ENCODE assay signal across 1 cellular context in the genomic region with DNA sequence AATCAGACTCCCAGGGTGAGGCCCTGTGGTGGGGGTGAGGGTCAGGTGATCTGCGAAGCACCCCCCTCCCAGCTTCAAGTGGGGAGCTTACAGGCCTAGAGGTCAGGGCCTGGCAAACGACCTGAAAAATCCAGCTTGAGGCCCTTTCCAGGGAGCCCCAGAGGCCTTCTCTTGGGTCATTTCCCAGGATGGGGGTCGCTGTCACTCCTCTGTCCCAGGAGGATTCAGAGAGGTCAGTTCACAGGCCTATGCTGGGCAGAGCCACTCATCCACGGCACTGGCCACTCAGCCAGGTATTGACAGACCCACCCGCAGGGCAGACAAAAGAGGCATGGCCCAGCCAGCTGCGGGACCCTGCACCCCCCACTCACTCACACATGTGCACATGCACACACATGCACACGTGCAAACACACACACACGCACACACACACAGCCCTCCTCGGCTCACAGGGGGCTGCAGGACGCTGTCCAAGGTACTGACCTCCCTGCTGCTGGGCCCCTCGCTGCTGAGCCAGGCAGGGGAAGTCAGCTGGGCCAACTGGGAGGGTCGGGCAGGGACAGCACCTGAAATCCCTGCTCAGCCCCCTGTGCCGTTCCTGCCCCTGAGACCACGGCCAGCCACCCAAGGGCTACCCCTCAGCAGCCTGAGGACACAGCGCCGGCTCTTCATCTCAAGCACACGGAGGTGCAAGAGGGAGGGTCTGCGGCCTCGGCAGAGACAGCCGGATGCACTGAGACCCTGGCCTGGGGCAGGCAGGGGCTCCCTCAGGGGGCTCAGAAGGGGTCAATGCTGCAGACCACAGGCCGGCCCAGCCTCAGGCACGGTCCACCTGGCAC.
TF ChIP-seq lines count a peak whose summit lies in the region.

No MANE protein-coding gene starts in this region.

TF ChIP-seq in WTC11, 78 proteins besides CTCF, POLR2A, EP300 and RAD21 (continued from another document):
- TF ChIP-seq, protein P1, sequence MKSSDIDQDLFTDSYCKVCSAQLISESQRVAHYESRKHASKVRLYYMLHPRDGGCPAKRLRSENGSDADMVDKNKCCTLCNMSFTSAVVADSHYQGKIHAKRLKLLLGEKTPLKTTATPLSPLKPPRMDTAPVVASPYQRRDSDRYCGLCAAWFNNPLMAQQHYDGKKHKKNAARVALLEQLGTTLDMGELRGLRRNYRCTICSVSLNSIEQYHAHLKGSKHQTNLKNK (CRISPR knock-in tag; IDR thresholded peaks at IDR 0.05) = no peak
- no peak for TF ChIP-seq ATF1 (CRISPR knock-in tag; IDR thresholded peaks at IDR 0.05)
- TF ChIP-seq NR3C1 (CRISPR knock-in tag; conservative IDR thresholded peaks at IDR 0.05; ENCODE audit: low read depth) = peak; percentile 97
- TF ChIP-seq, protein P2, sequence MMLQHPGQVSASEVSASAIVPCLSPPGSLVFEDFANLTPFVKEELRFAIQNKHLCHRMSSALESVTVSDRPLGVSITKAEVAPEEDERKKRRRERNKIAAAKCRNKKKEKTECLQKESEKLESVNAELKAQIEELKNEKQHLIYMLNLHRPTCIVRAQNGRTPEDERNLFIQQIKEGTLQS (CRISPR knock-in tag; conservative IDR thresholded peaks at IDR 0.05) = no peak; the same call in 1 of the 2 replicates
- TF ChIP-seq, protein P3, sequence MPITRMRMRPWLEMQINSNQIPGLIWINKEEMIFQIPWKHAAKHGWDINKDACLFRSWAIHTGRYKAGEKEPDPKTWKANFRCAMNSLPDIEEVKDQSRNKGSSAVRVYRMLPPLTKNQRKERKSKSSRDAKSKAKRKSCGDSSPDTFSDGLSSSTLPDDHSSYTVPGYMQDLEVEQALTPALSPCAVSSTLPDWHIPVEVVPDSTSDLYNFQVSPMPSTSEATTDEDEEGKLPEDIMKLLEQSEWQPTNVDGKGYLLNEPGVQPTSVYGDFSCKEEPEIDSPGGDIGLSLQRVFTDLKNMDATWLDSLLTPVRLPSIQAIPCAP (CRISPR knock-in tag; IDR thresholded peaks at IDR 0.05) = peak; percentile 94
- peak; percentile 76 for TF ChIP-seq NR2C2 (CRISPR knock-in tag; IDR thresholded peaks at IDR 0.05)
- peak; percentile 91 for TF ChIP-seq ZNF219 (CRISPR knock-in tag; IDR thresholded peaks at IDR 0.05; ENCODE audit: borderline replicate concordance)
- peak; percentile 59; the same call in 1 of the 2 replicates for TF ChIP-seq ZNF121 (CRISPR knock-in tag; IDR thresholded peaks at IDR 0.05)
- TF ChIP-seq, protein P4, sequence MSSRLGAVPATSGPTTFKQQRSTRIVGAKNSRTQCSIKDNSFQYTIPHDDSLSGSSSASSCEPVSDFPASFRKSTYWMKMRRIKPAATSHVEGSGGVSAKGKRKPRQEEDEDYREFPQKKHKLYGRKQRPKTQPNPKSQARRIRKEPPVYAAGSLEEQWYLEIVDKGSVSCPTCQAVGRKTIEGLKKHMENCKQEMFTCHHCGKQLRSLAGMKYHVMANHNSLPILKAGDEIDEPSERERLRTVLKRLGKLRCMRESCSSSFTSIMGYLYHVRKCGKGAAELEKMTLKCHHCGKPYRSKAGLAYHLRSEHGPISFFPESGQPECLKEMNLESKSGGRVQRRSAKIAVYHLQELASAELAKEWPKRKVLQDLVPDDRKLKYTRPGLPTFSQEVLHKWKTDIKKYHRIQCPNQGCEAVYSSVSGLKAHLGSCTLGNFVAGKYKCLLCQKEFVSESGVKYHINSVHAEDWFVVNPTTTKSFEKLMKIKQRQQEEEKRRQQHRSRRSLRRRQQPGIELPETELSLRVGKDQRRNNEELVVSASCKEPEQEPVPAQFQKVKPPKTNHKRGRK (CRISPR knock-in tag; IDR thresholded peaks at IDR 0.05; ENCODE audit: borderline replicate concordance) = 0 out of 2 replicates have a peak, but pooled peaks have one; percentile 74
- TF ChIP-seq, protein P5, sequence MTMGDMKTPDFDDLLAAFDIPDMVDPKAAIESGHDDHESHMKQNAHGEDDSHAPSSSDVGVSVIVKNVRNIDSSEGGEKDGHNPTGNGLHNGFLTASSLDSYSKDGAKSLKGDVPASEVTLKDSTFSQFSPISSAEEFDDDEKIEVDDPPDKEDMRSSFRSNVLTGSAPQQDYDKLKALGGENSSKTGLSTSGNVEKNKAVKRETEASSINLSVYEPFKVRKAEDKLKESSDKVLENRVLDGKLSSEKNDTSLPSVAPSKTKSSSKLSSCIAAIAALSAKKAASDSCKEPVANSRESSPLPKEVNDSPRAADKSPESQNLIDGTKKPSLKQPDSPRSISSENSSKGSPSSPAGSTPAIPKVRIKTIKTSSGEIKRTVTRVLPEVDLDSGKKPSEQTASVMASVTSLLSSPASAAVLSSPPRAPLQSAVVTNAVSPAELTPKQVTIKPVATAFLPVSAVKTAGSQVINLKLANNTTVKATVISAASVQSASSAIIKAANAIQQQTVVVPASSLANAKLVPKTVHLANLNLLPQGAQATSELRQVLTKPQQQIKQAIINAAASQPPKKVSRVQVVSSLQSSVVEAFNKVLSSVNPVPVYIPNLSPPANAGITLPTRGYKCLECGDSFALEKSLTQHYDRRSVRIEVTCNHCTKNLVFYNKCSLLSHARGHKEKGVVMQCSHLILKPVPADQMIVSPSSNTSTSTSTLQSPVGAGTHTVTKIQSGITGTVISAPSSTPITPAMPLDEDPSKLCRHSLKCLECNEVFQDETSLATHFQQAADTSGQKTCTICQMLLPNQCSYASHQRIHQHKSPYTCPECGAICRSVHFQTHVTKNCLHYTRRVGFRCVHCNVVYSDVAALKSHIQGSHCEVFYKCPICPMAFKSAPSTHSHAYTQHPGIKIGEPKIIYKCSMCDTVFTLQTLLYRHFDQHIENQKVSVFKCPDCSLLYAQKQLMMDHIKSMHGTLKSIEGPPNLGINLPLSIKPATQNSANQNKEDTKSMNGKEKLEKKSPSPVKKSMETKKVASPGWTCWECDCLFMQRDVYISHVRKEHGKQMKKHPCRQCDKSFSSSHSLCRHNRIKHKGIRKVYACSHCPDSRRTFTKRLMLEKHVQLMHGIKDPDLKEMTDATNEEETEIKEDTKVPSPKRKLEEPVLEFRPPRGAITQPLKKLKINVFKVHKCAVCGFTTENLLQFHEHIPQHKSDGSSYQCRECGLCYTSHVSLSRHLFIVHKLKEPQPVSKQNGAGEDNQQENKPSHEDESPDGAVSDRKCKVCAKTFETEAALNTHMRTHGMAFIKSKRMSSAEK (CRISPR knock-in tag; IDR thresholded peaks at IDR 0.05; ENCODE audit: borderline replicate concordance) = no peak
- no peak for TF ChIP-seq HMGA2 (CRISPR knock-in tag; IDR thresholded peaks at IDR 0.05)
- no peak for TF ChIP-seq GRHL2 (CRISPR knock-in tag; IDR thresholded peaks at IDR 0.05; ENCODE audit: insufficient replicate concordance, severe bottlenecking)
- TF ChIP-seq, protein P6, sequence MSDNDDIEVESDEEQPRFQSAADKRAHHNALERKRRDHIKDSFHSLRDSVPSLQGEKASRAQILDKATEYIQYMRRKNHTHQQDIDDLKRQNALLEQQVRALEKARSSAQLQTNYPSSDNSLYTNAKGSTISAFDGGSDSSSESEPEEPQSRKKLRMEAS (CRISPR knock-in tag; IDR thresholded peaks at IDR 0.05) = peak; percentile 69; the same call in 1 of the 2 replicates
- peak; percentile 97 for TF ChIP-seq TCF7 (CRISPR knock-in tag; IDR thresholded peaks at IDR 0.05; ENCODE audit: low read depth)
- TF ChIP-seq TP53 (CRISPR knock-in tag; IDR thresholded peaks at IDR 0.05) = peak; percentile 95
- TF ChIP-seq KAT7 (CRISPR knock-in tag; IDR thresholded peaks at IDR 0.05; ENCODE audit: borderline replicate concordance) = peak; percentile 70; the same call in 1 of the 2 replicates
- no peak for TF ChIP-seq PRRX2 (CRISPR knock-in tag; IDR thresholded peaks at IDR 0.05)
- TF ChIP-seq MYBL2 (CRISPR knock-in tag; IDR thresholded peaks at IDR 0.05) = peak; percentile 91
- no peak for TF ChIP-seq GTF2I (CRISPR knock-in tag; conservative IDR thresholded peaks at IDR 0.05)
- TF ChIP-seq, protein P7, sequence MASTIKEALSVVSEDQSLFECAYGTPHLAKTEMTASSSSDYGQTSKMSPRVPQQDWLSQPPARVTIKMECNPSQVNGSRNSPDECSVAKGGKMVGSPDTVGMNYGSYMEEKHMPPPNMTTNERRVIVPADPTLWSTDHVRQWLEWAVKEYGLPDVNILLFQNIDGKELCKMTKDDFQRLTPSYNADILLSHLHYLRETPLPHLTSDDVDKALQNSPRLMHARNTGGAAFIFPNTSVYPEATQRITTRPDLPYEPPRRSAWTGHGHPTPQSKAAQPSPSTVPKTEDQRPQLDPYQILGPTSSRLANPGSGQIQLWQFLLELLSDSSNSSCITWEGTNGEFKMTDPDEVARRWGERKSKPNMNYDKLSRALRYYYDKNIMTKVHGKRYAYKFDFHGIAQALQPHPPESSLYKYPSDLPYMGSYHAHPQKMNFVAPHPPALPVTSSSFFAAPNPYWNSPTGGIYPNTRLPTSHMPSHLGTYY (CRISPR knock-in tag; IDR thresholded peaks at IDR 0.05) = no peak
- peak; percentile 96 for TF ChIP-seq ZNF232 (CRISPR knock-in tag; IDR thresholded peaks at IDR 0.05)
- TF ChIP-seq, protein P8, sequence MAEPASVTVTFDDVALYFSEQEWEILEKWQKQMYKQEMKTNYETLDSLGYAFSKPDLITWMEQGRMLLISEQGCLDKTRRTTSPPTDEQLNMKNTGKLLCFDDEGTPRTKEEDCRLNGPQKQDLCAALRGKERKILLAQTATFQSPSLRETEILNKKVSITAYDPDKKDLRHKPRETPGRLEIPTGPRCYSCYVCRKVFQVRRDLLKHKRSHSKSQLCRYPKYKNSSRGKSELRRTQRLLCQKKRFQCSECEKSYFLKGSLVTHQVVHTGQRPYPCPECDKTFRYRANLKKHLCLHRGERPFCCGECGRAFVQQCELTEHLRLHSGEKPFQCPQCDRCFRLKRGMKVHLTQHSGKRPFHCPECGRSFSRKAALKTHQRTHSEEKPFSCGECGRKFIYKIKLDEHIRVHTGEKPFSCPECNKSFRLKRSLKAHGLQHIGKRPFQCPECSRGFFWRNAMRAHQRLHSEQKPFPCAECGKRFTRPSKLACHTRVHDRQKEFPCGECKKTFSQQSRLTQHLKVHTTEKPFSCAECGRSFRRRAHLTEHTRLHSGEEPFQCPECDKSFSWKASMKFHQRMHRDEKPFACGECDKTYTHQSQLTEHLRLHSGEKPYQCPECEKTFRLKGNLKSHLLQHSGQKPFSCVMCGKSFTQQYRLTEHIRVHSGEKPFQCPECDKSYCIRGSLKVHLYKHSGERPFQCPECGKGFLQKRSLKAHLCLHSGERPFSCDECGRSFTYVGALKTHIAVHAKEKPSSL (CRISPR knock-in tag; conservative IDR thresholded peaks at IDR 0.05) = no peak
- TF ChIP-seq, protein P9, sequence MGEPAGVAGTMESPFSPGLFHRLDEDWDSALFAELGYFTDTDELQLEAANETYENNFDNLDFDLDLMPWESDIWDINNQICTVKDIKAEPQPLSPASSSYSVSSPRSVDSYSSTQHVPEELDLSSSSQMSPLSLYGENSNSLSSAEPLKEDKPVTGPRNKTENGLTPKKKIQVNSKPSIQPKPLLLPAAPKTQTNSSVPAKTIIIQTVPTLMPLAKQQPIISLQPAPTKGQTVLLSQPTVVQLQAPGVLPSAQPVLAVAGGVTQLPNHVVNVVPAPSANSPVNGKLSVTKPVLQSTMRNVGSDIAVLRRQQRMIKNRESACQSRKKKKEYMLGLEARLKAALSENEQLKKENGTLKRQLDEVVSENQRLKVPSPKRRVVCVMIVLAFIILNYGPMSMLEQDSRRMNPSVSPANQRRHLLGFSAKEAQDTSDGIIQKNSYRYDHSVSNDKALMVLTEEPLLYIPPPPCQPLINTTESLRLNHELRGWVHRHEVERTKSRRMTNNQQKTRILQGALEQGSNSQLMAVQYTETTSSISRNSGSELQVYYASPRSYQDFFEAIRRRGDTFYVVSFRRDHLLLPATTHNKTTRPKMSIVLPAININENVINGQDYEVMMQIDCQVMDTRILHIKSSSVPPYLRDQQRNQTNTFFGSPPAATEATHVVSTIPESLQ (CRISPR knock-in tag; IDR thresholded peaks at IDR 0.05) = peak; percentile 69; the same call in 1 of the 2 replicates
- TF ChIP-seq ELF4 (CRISPR knock-in tag; IDR thresholded peaks at IDR 0.05; ENCODE audit: low read depth) = no peak
- peak; percentile 99 for TF ChIP-seq FOXP1 (CRISPR knock-in tag; IDR thresholded peaks at IDR 0.05; ENCODE audit: borderline replicate concordance)
- TF ChIP-seq SP1 (CRISPR knock-in tag; conservative IDR thresholded peaks at IDR 0.05) = peak; percentile 72
- TF ChIP-seq JUN (CRISPR knock-in tag; IDR thresholded peaks at IDR 0.05) = peak; percentile 94; the same call in 1 of the 2 replicates
- peak; percentile 95 for TF ChIP-seq SMAD4 (CRISPR knock-in tag; IDR thresholded peaks at IDR 0.05)
- TF ChIP-seq, protein P10, sequence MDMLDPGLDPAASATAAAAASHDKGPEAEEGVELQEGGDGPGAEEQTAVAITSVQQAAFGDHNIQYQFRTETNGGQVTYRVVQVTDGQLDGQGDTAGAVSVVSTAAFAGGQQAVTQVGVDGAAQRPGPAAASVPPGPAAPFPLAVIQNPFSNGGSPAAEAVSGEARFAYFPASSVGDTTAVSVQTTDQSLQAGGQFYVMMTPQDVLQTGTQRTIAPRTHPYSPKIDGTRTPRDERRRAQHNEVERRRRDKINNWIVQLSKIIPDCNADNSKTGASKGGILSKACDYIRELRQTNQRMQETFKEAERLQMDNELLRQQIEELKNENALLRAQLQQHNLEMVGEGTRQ (CRISPR knock-in tag; IDR thresholded peaks at IDR 0.05) = peak; percentile 34; the same call in 1 of the 2 replicates
- TF ChIP-seq TEAD4 (CRISPR knock-in tag; IDR thresholded peaks at IDR 0.05) = peak; percentile 93
- peak; percentile 88; the same call in 1 of the 2 replicates for TF ChIP-seq RELA (CRISPR knock-in tag; IDR thresholded peaks at IDR 0.05; ENCODE audit: borderline replicate concordance)
TF ChIP-seq in WTC11: peak in this region for 45.
